Comparison of ENCODE assay signal across 14 cellular contexts in genomic region chr20:18428490-18429173, GRCh38. TPM values are rescaled to one million over a fixed set of nuclear protein-coding genes. Genes with fewer than 3 reads are reported as not detected.
DNase-seq lines count a peak whose midpoint lies in the region; ATAC-seq and TF ChIP-seq lines count a peak whose summit lies in the region.
"Had no signal": no experiment of that assay in that cellular context is flagged by ENCODE, and none has a peak within 500 bp of the region (broad histone marks: within the 10 kb centered on the region; RNA-seq: fewer than 3 reads in every experiment).

No MANE protein-coding gene starts in this region.

- H3K4me3 ChIP-seq in left lung (no peak overlapping the region), upper lobe of right lung (no peak overlapping the region), lower leg skin (ENCODE audit: low read depth, poor library complexity, severe bottlenecking) (no peak overlapping the region)
- H3K4me3 ChIP-seq: cardiac muscle cell had no signal

- intact Hi-C loops in Right ventricle myocardium superior (cut with DNase I): no loop called here
- intact Hi-C loops in cardiac septum (cut with DNase I): no loop called here
- intact Hi-C loops in left lung (cut with DNase I): no loop called here
- intact Hi-C loops in upper lobe of right lung (cut with DNase I): no loop called here
- intact Hi-C loops in lower leg skin (cut with DNase I; ENCODE audit: low total_unique reads): no loop called here

- TF ChIP-seq CTCF in left lung (IDR thresholded peaks at IDR 0.05): no peak
- TF ChIP-seq CTCF in upper lobe of right lung (IDR thresholded peaks at IDR 0.05): no peak
- TF ChIP-seq CTCF in lower leg skin (IDR thresholded peaks at IDR 0.05): no peak

- no peaks in the 10 kb centered on the region for H3K27me3 ChIP-seq in left lung
- H3K27me3 ChIP-seq in upper lobe of right lung: no peaks in the 10 kb centered on the region
- H3K27me3 ChIP-seq: cardiac muscle cell had no signal

- DNase-seq in Right ventricle myocardium superior: peak; percentile 48
- no peak for DNase-seq in cardiac septum (ENCODE audit: low spot score)
- peak; percentile 71 for DNase-seq in dermis blood vessel endothelial cell
- no peak for DNase-seq in left lung
- no peak for DNase-seq in upper lobe of right lung
- DNase-seq in iPS-NIHi7 (ENCODE audit: extremely low spot score): no peak
- no peak for DNase-seq in lower leg skin (ENCODE audit: low spot score in 2 of 2)
- DNase-seq: activated CD4-positive, alpha-beta T cell treated with anti-CD3 and anti-CD28 coated beads, Interleukin-2, amount 50 U/mL, for 1 hour; DMS153; NCI-H1694; stimulated activated CD4-positive, alpha-beta T cell treated with anti-CD3 and anti-CD28 coated beads, Interleukin-15, amount 100 ng/mL, for 24 hours had no signal

- H3K27ac ChIP-seq in left lung (peak overlapping the region in 1 of 2 donors; percentile 28), upper lobe of right lung (no peak overlapping the region)
- H3K27ac ChIP-seq: cardiac muscle cell, epithelial cell of prostate had no signal

- H3K36me3 ChIP-seq in left lung (no peaks in the 10 kb centered on the region), upper lobe of right lung (no peaks in the 10 kb centered on the region)
- H3K36me3 ChIP-seq: cardiac muscle cell had no signal

- H3K4me1 ChIP-seq in left lung (peaks cover 0 to 8% of the 10 kb centered on the region in 2 donors), upper lobe of right lung (peaks cover 12% of the 10 kb centered on the region)

- ATAC-seq in Right ventricle myocardium superior (ENCODE audit: poor library complexity) (peak; percentile 61), left lung (peak; percentile 71), upper lobe of right lung (peak; percentile 44), GM19397 (IDR thresholded peaks at IDR 0.05; ENCODE audit: unreplicated experiment) (no peak)

- H3K9me3 ChIP-seq in left lung (no peaks in the 10 kb centered on the region), upper lobe of right lung (no peaks in the 10 kb centered on the region)

- WGBS in lower leg skin, 2 donors: 63 to 79% methylated on average over 3 of the region's 3 CpGs

- no peak for TF ChIP-seq POLR2A in lower leg skin (IDR thresholded peaks at IDR 0.05)

RNA-seq across cellular contexts. Expression of gene DZANK1, which starts 38.2 kb away (rescaled TPM):
- total RNA-seq in Right ventricle myocardium superior (0.48 TPM), cardiac septum (0.38 TPM), dermis blood vessel endothelial cell (0.34 and 0.70 TPM in 2 replicates), left lung (1 to 10 TPM; 2.0 to 2.1 TPM), upper lobe of right lung (2.7 TPM), lower leg skin (1 to 10 TPM in 3 of 4 donors, under 1 TPM in 1; 0.53 to 6.1 (median 4.3) TPM)

RNA-seq across cellular contexts. Expression of gene POLR3F, which starts 38.6 kb away (rescaled TPM):
- 5.2 TPM for total RNA-seq in Right ventricle myocardium superior
- total RNA-seq in cardiac septum: 7.2 TPM
- total RNA-seq in dermis blood vessel endothelial cell: 9.0 and 11.6 TPM in 2 replicates
- total RNA-seq in left lung: 1 to 10 TPM; 8.0 to 8.8 TPM
- total RNA-seq in upper lobe of right lung: 7.2 TPM
- total RNA-seq in lower leg skin: 10 to 100 TPM in 2 of 4 donors, 1 to 10 TPM in 2; 5.3 to 10.6 (median 8.7) TPM

Comparison
In these comparisons a context has a peak if more than half of its experiments do, and no peak if none do; other contexts are left out.
1. DNase-seq: peak in Right ventricle myocardium superior (single experiment) and dermis blood vessel endothelial cell (single experiment); none in cardiac septum (single experiment), left lung (0 of 2), upper lobe of right lung (single experiment), iPS-NIHi7 (single experiment) and lower leg skin (0 of 2).